8 cellular contexts compared by ENCODE assay signal in genomic region chr19:38900220-38900629, GRCh38. TPM values are rescaled to one million over a fixed set of nuclear protein-coding genes. Genes with fewer than 3 reads are reported as not detected.
DNase-seq lines count a peak whose midpoint lies in the region; FAIRE-seq and TF ChIP-seq lines count a peak whose summit lies in the region.

No MANE protein-coding gene starts in this region.

- DNase-seq in NCI-H510A treated with DMSO at 0.1 percent for 48 hours (lab: John Stamatoyannopoulos, UW), result peak; percentile 55
- DNase-seq in NCI-H510A (lab: John Stamatoyannopoulos, UW), result no peak
- no peak for DNase-seq in activated CD4-positive, alpha-beta memory T cell treated with anti-CD3 and anti-CD28 coated beads for 36 hours
- no peak for DNase-seq in cerebellar nuclear complex (lab: John Stamatoyannopoulos, UW)
- DNase-seq in GM12892 (ENCODE audit: insufficient read length), result no peak
- DNase-seq in NCI-H1436 treated with DMSO at 0.1 percent for 48 hours (lab: John Stamatoyannopoulos, UW), result no peak

- H3K4me1 ChIP-seq in stomach smooth muscle (ENCODE audit: control insufficient read depth, insufficient read depth, low read length), result peaks cover 21% of the 10 kb centered on the region

- no peaks in the 10 kb centered on the region for H3K9me3 Mint-ChIP-seq in activated CD4-positive, alpha-beta memory T cell treated with anti-CD3 and anti-CD28 coated beads for 36 hours

- H3K36me3 Mint-ChIP-seq in activated CD4-positive, alpha-beta memory T cell treated with anti-CD3 and anti-CD28 coated beads for 36 hours, result peaks cover 15% of the 10 kb centered on the region

- H3K27me3 ChIP-seq in stomach smooth muscle (ENCODE audit: control insufficient read depth in 1 of 2, insufficient read depth in 2 of 2, low read length in 2 of 2), result no peaks in the 10 kb centered on the region

- H3K27me3 Mint-ChIP-seq in activated CD4-positive, alpha-beta memory T cell treated with anti-CD3 and anti-CD28 coated beads for 36 hours, result no peaks in the 10 kb centered on the region

- peak overlapping the region; percentile 84 for H3K27ac ChIP-seq in stomach smooth muscle (ENCODE audit: low read length)

- CTCF ChIA-PET in activated CD4-positive, alpha-beta memory T cell treated with anti-CD3 and anti-CD28 coated beads for 36 hours (lab: Charles Lee), result interaction anchor here (0.7 to 3.9 kb wide), 9 partner anchors 13 to 574 kb away, joined by 3 to 56 read pairs (median 7); partner anchors contain the start of genes FAM98C, MRPS12 and SARS2

- POLR2A ChIA-PET in activated CD4-positive, alpha-beta memory T cell treated with anti-CD3 and anti-CD28 coated beads for 36 hours (lab: Charles Lee), result interaction anchor here (0.8 to 1.6 kb wide), 9 partner anchors 14 to 241 kb away, joined by 3 to 6 read pairs (median 3); partner anchors contain the start of genes MRPS12, RINL and SARS2

- H3K4me3 Mint-ChIP-seq in activated CD4-positive, alpha-beta memory T cell treated with anti-CD3 and anti-CD28 coated beads for 36 hours, result peak overlapping the region; percentile 95

- FAIRE-seq in GM12892 (lab: Jason Lieb, UNC), result no peak

- peak overlapping the region; percentile 87 for H3K27ac Mint-ChIP-seq in activated CD4-positive, alpha-beta memory T cell treated with anti-CD3 and anti-CD28 coated beads for 36 hours

- intact Hi-C loops in activated CD4-positive, alpha-beta memory T cell treated with anti-CD3 and anti-CD28 coated beads for 36 hours (cut with micrococcal nuclease), result no loop called here

- TF ChIP-seq POLR2A in GM12892 (IDR thresholded peaks at IDR 0.05; ENCODE audit: low read depth, low read length), result no peak

- peaks cover 33% of the 10 kb centered on the region for H3K4me1 Mint-ChIP-seq in activated CD4-positive, alpha-beta memory T cell treated with anti-CD3 and anti-CD28 coated beads for 36 hours (ENCODE audit: low read depth)

- no peaks in the 10 kb centered on the region for H3K9me3 ChIP-seq in iPS-18c (ENCODE audit: control insufficient read depth, insufficient read depth, low read length)
- no peaks in the 10 kb centered on the region for H3K9me3 ChIP-seq in stomach smooth muscle (ENCODE audit: control insufficient read depth in 2 of 2, low read length in 2 of 2)

- peaks cover 1 to 5% of the 10 kb centered on the region in 2 donors for H3K36me3 ChIP-seq in stomach smooth muscle (ENCODE audit: control insufficient read depth in 2 of 2, insufficient read depth in 2 of 2, low read length in 2 of 2)

- peak overlapping the region; percentile 68 to 78 for H3K9ac ChIP-seq in stomach smooth muscle (ENCODE audit: low read length in 2 of 2)

- H3K4me3 ChIP-seq in iPS-18c (ENCODE audit: insufficient read depth, low read depth, low read length), result peak overlapping the region; percentile 89
- H3K4me3 ChIP-seq in stomach smooth muscle (ENCODE audit: low read length in 2 of 2), result peak overlapping the region; percentile 72 to 95

RNA-seq across cellular contexts. Expression of gene NFKBIB, which starts 0.5 kb away (rescaled TPM):
- total RNA-seq in activated CD4-positive, alpha-beta memory T cell treated with anti-CD3 and anti-CD28 coated beads for 36 hours, result 10 to 100 TPM; 49.6 to 53.4 TPM
- polyA plus RNA-seq in GM12892 (2012; ENCODE audit: missing spikeins), result 9.8 TPM

RNA-seq across cellular contexts. Expression of gene SIRT2, which starts 0.8 kb away (rescaled TPM):
- 10 to 100 TPM; 23.5 to 24.6 TPM for total RNA-seq in activated CD4-positive, alpha-beta memory T cell treated with anti-CD3 and anti-CD28 coated beads for 36 hours
- 19.7 TPM for polyA plus RNA-seq in GM12892 (2012; ENCODE audit: missing spikeins)

RNA-seq across cellular contexts. Expression of gene CCER2, which starts 11.8 kb away (rescaled TPM):
- total RNA-seq in activated CD4-positive, alpha-beta memory T cell treated with anti-CD3 and anti-CD28 coated beads for 36 hours, result under 1 TPM; 0.33 to 0.36 TPM
- polyA plus RNA-seq in GM12892 (2012; ENCODE audit: missing spikeins), result 0.70 TPM

RNA-seq across cellular contexts. Expression of gene RINL, which starts 22.1 kb away (rescaled TPM):
- total RNA-seq in activated CD4-positive, alpha-beta memory T cell treated with anti-CD3 and anti-CD28 coated beads for 36 hours, result 10 to 100 TPM; 92.6 to 100.0 TPM
- 31.9 TPM for polyA plus RNA-seq in GM12892 (2012; ENCODE audit: missing spikeins)

RNA-seq across cellular contexts. Expression of gene SARS2, which starts 30.3 kb away (rescaled TPM):
- 10 to 100 TPM; 33.7 to 39.6 TPM for total RNA-seq in activated CD4-positive, alpha-beta memory T cell treated with anti-CD3 and anti-CD28 coated beads for 36 hours
- polyA plus RNA-seq in GM12892 (2012; ENCODE audit: missing spikeins), result 18.7 TPM
